In genomic region chr14:21734457-21735074, GRCh38 we compare ENCODE assay signal across 8 cellular contexts.
DNase-seq lines count a peak whose midpoint lies in the region; ATAC-seq and FAIRE-seq lines count a peak whose summit lies in the region.

No MANE protein-coding gene starts in this region.

- peak; percentile 72 for FAIRE-seq in GM18507 (lab: Jason Lieb, UNC)

- peak overlapping the region; percentile 87 for H3K27ac Mint-ChIP-seq in activated naive CD4-positive, alpha-beta T cell treated with anti-CD3 and anti-CD28 coated beads, Interleukin-2, amount 50 U/mL, for 24 hours

- H3K9me3 Mint-ChIP-seq in activated naive CD4-positive, alpha-beta T cell treated with anti-CD3 and anti-CD28 coated beads, Interleukin-2, amount 50 U/mL, for 24 hours = no peaks in the 10 kb centered on the region

- peak overlapping the region; percentile 56 for H3K4me3 Mint-ChIP-seq in activated naive CD4-positive, alpha-beta T cell treated with anti-CD3 and anti-CD28 coated beads, Interleukin-2, amount 50 U/mL, for 24 hours

- H3K36me3 Mint-ChIP-seq in activated naive CD4-positive, alpha-beta T cell treated with anti-CD3 and anti-CD28 coated beads, Interleukin-2, amount 50 U/mL, for 24 hours = no peaks in the 10 kb centered on the region

- DNase-seq in COR-L47 (lab: John Stamatoyannopoulos, UW) (peak; percentile 20), GM18507 (ENCODE audit: extremely low spot score, insufficient read length, low read depth) (no peak), NCI-H748 treated with DMSO at 0.1 percent for 48 hours (lab: John Stamatoyannopoulos, UW) (peak; percentile 42), left kidney (ENCODE audit: low read depth, low spot score) (peak; percentile 72), HuH-7.5 (ENCODE audit: low spot score) (no peak)

- peaks cover 23% of the 10 kb centered on the region for H3K4me1 Mint-ChIP-seq in activated naive CD4-positive, alpha-beta T cell treated with anti-CD3 and anti-CD28 coated beads, Interleukin-2, amount 50 U/mL, for 24 hours

- peaks cover 15% of the 10 kb centered on the region for H3K27me3 Mint-ChIP-seq in activated naive CD4-positive, alpha-beta T cell treated with anti-CD3 and anti-CD28 coated beads, Interleukin-2, amount 50 U/mL, for 24 hours

- ATAC-seq in HG02642 (IDR thresholded peaks at IDR 0.05; ENCODE audit: poor library complexity, unreplicated experiment) = no peak
- no peak for ATAC-seq in GM21447 (IDR thresholded peaks at IDR 0.05; ENCODE audit: unreplicated experiment)

Comparison
In these comparisons a context has a peak if more than half of its experiments do, and no peak if none do; other contexts are left out.
1. DNase-seq: peak in COR-L47 (single experiment), NCI-H748 treated with DMSO at 0.1 percent for 48 hours (single experiment) and left kidney (single experiment); none in GM18507 (single experiment) and HuH-7.5 (single experiment).